In genomic region chr1:76266762-76267161, GRCh38 we compare ENCODE assay signal across 1 cellular context.
TF ChIP-seq lines count a peak whose summit lies in the region.

No MANE protein-coding gene starts in this region.

TF ChIP-seq in H1, 55 proteins besides CTCF, POLR2A, EP300 and RAD21:
- TF ChIP-seq RBBP5 (IDR thresholded peaks at IDR 0.05; ENCODE audit: borderline replicate concordance, low read depth, low read length): no peak
- TF ChIP-seq USF2 (IDR thresholded peaks at IDR 0.05; ENCODE audit: low read length): no peak
- no peak for TF ChIP-seq NRF1 (IDR thresholded peaks at IDR 0.05; ENCODE audit: low read depth, low read length)
- no peak for TF ChIP-seq RNF2 (IDR thresholded peaks at IDR 0.05; ENCODE audit: borderline replicate concordance, low read depth, low read length, missing control alignments, poor library complexity, severe bottlenecking)
- TF ChIP-seq GABPA (IDR thresholded peaks at IDR 0.05; ENCODE audit: borderline replicate concordance, insufficient read depth, low read length): no peak
- no peak for TF ChIP-seq TAF7 (optimal IDR thresholded peaks at IDR 0.05; ENCODE audit: borderline replicate concordance, low read depth, low read length)
- no peak for TF ChIP-seq MAFK (IDR thresholded peaks at IDR 0.05; ENCODE audit: low read depth, low read length)
- no peak for TF ChIP-seq BCL11A (IDR thresholded peaks at IDR 0.05; ENCODE audit: low read depth in 2 of 2, low read length in 2 of 2)
- TF ChIP-seq HDAC6 (IDR thresholded peaks at IDR 0.05; ENCODE audit: low read depth, low read length): no peak
- TF ChIP-seq SP4 (IDR thresholded peaks at IDR 0.05; ENCODE audit: low read length): no peak
